Comparison of ENCODE assay signal across 1 cellular context in the genomic region with DNA sequence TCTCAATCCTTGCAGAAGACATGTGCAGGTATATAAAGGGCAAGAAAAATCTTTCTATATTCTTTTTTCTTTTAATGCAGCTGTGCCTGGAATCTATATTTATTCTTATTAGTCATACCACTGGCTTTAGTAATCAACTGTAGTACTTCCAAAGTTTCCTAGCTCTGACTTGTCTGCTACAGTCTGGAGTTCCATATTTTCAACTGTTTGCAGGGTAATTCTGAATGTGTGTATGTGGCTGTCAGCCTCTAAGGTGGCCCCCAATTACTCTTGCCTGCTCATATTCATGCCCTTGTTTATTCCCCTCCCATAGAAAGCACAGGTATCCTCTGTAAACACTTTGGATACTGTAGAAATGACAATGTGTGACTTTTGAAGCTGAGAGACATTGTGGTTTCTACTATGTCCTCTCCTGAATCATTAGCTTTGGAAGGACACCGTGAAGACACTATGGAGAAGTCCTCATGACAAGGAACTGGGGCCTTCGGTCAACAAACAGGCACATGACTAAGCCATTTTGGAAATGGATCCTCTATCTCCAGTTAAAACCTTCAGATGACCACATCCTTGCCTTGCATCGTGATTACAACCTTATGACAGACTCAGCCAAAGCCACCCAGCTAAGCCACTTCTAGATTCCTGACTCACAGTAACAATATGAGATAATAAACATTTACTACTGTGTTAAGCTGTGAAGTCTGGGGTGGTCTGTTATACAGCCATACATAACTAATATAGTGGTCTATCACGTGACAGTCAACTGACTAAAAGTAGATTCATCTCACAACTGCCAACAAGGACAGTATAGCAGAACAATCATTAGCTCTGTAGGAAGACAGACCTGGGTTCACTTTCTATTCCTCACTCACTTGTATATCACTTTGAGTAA.
TF ChIP-seq lines count a peak whose summit lies in the region.

No MANE protein-coding gene starts in this region.

TF ChIP-seq in K562, 482 proteins besides CTCF, POLR2A, EP300 and RAD21 (continued from another document):
- TF ChIP-seq TFE3 (CRISPR knock-in tag; IDR thresholded peaks at IDR 0.05) (peak; percentile 98), CHD1 (IDR thresholded peaks at IDR 0.05; ENCODE audit: low read length) (no peak), LARP7 (IDR thresholded peaks at IDR 0.05) (no peak), NCOA2 (IDR thresholded peaks at IDR 0.05; ENCODE audit: partially characterized antibody in 2 of 2) (no peak), ATF7 (IDR thresholded peaks at IDR 0.05) (peak; percentile 87), GMEB1 (CRISPR knock-in tag; IDR thresholded peaks at IDR 0.05) (0 out of 2 replicates have a peak, but pooled peaks have one; percentile 21), SAFB (IDR thresholded peaks at IDR 0.05; ENCODE audit: borderline replicate concordance, low read depth, low read length) (no peak), BCL6 (CRISPR knock-in tag; IDR thresholded peaks at IDR 0.05) (no peak; the same call in 1 of the 2 replicates), PRMT5 (CRISPR knock-in tag; IDR thresholded peaks at IDR 0.05) (no peak), LCOR (CRISPR knock-in tag; IDR thresholded peaks at IDR 0.05) (peak; percentile 87)
- TF ChIP-seq, protein P1, sequence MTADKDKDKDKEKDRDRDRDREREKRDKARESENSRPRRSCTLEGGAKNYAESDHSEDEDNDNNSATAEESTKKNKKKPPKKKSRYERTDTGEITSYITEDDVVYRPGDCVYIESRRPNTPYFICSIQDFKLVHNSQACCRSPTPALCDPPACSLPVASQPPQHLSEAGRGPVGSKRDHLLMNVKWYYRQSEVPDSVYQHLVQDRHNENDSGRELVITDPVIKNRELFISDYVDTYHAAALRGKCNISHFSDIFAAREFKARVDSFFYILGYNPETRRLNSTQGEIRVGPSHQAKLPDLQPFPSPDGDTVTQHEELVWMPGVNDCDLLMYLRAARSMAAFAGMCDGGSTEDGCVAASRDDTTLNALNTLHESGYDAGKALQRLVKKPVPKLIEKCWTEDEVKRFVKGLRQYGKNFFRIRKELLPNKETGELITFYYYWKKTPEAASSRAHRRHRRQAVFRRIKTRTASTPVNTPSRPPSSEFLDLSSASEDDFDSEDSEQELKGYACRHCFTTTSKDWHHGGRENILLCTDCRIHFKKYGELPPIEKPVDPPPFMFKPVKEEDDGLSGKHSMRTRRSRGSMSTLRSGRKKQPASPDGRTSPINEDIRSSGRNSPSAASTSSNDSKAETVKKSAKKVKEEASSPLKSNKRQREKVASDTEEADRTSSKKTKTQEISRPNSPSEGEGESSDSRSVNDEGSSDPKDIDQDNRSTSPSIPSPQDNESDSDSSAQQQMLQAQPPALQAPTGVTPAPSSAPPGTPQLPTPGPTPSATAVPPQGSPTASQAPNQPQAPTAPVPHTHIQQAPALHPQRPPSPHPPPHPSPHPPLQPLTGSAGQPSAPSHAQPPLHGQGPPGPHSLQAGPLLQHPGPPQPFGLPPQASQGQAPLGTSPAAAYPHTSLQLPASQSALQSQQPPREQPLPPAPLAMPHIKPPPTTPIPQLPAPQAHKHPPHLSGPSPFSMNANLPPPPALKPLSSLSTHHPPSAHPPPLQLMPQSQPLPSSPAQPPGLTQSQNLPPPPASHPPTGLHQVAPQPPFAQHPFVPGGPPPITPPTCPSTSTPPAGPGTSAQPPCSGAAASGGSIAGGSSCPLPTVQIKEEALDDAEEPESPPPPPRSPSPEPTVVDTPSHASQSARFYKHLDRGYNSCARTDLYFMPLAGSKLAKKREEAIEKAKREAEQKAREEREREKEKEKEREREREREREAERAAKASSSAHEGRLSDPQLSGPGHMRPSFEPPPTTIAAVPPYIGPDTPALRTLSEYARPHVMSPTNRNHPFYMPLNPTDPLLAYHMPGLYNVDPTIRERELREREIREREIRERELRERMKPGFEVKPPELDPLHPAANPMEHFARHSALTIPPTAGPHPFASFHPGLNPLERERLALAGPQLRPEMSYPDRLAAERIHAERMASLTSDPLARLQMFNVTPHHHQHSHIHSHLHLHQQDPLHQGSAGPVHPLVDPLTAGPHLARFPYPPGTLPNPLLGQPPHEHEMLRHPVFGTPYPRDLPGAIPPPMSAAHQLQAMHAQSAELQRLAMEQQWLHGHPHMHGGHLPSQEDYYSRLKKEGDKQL (CRISPR knock-in tag; IDR thresholded peaks at IDR 0.05; ENCODE audit: borderline replicate concordance), result no peak
- TF ChIP-seq, protein P2, sequence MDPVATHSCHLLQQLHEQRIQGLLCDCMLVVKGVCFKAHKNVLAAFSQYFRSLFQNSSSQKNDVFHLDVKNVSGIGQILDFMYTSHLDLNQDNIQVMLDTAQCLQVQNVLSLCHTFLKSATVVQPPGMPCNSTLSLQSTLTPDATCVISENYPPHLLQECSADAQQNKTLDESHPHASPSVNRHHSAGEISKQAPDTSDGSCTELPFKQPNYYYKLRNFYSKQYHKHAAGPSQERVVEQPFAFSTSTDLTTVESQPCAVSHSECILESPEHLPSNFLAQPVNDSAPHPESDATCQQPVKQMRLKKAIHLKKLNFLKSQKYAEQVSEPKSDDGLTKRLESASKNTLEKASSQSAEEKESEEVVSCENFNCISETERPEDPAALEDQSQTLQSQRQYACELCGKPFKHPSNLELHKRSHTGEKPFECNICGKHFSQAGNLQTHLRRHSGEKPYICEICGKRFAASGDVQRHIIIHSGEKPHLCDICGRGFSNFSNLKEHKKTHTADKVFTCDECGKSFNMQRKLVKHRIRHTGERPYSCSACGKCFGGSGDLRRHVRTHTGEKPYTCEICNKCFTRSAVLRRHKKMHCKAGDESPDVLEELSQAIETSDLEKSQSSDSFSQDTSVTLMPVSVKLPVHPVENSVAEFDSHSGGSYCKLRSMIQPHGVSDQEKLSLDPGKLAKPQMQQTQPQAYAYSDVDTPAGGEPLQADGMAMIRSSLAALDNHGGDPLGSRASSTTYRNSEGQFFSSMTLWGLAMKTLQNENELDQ (CRISPR knock-in tag; IDR thresholded peaks at IDR 0.05; ENCODE audit: borderline replicate concordance), result no peak
- TF ChIP-seq, protein P3, sequence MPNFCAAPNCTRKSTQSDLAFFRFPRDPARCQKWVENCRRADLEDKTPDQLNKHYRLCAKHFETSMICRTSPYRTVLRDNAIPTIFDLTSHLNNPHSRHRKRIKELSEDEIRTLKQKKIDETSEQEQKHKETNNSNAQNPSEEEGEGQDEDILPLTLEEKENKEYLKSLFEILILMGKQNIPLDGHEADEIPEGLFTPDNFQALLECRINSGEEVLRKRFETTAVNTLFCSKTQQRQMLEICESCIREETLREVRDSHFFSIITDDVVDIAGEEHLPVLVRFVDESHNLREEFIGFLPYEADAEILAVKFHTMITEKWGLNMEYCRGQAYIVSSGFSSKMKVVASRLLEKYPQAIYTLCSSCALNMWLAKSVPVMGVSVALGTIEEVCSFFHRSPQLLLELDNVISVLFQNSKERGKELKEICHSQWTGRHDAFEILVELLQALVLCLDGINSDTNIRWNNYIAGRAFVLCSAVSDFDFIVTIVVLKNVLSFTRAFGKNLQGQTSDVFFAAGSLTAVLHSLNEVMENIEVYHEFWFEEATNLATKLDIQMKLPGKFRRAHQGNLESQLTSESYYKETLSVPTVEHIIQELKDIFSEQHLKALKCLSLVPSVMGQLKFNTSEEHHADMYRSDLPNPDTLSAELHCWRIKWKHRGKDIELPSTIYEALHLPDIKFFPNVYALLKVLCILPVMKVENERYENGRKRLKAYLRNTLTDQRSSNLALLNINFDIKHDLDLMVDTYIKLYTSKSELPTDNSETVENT (CRISPR knock-in tag; IDR thresholded peaks at IDR 0.05), result no peak
